ENCODE assay signal across 20 cellular contexts in the genomic region with DNA sequence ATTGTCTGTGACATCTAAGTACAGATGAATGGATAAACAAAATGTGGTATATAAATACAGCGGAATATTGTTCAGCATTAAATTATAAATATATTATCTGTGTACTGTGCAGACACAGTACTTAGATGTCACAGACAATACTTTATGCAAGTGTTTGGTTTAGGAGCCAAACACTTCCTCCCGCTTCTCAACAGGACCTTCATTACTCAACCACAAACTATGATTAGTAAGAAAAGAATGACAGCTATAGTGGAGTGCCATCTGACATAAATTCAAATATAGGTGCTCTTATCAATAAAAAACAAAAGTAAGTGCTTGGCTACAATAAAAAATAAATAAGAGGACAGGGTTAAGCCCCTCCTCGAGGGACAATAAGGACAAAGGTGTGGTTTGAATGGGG. TPM values are rescaled to one million over a fixed set of nuclear protein-coding genes. Genes with fewer than 3 reads are reported as not detected.
DNase-seq lines count a peak whose midpoint lies in the region; ATAC-seq and TF ChIP-seq lines count a peak whose summit lies in the region.
"Had no signal": no experiment of that assay in that cellular context is flagged by ENCODE, and none has a peak within 500 bp of the region (broad histone marks: within the 10 kb centered on the region; RNA-seq: fewer than 3 reads in every experiment).

No MANE protein-coding gene starts in this region.

- no peak overlapping the region for H3K56ac ChIP-seq in H9 (ENCODE audit: insufficient read length, low read depth, low read length)

- H3K4me3 Mint-ChIP-seq in H9: no peak overlapping the region
- H3K4me3 Mint-ChIP-seq: B cell; GM23338; memory B cell; naive thymus-derived CD8-positive, alpha-beta T cell had no signal

- no peak overlapping the region for H3K4ac ChIP-seq in H9 (ENCODE audit: low read depth, low read length)

- H3K4me1 ChIP-seq in H9 (ENCODE audit: insufficient read depth, low read length): 0 out of 2 replicates have a peak, but pooled peaks cover 7% of the 10 kb centered on the region
- H3K4me1 ChIP-seq: Caco-2, prostate gland, transverse colon had no signal

- no CpG with 5 or more reads among the region's 3 CpGs for WGBS in H9 (ENCODE audit: extremely low coverage, insufficient read length, low lambda C conversion rate)

- H2AFZ ChIP-seq in H9 (ENCODE audit: low read length): no peak overlapping the region
- H2AFZ ChIP-seq: GM23338 had no signal

- no peaks in the 10 kb centered on the region for H3K23me2 ChIP-seq in H9 (ENCODE audit: insufficient read length, low read depth, low read length, poor library complexity, severe bottlenecking)

- H4K5ac ChIP-seq in H9 (ENCODE audit: insufficient read length, low read depth, low read length): no peak overlapping the region

- peak; percentile 50 for DNase-seq in ELR (ENCODE audit: low read depth)
- peak; percentile 51 for DNase-seq in M059J (ENCODE audit: low read depth)
- DNase-seq in choroid plexus epithelial cell (ENCODE audit: low read depth): peak; percentile 35
- DNase-seq in H9: no peak
- no peak for DNase-seq in iPS-NIHi11 (ENCODE audit: low spot score)
- DNase-seq: Caco-2; effector memory CD4-positive, alpha-beta T cell; heart left ventricle; islet precursor cell; naive thymus-derived CD8-positive, alpha-beta T cell; NCI-H2107; NCI-H774; transverse colon had no signal

- no peak overlapping the region for H3K4me3 ChIP-seq in choroid plexus epithelial cell (ENCODE audit: low read depth, low read length)
- H3K4me3 ChIP-seq: GM23338, heart left ventricle, prostate gland, transverse colon had no signal

- peaks cover 7 to 15% of the 10 kb centered on the region in 2 experiments for H3K4me1 Mint-ChIP-seq in H9
- H3K4me1 Mint-ChIP-seq: B cell; memory B cell; naive thymus-derived CD8-positive, alpha-beta T cell had no signal

- H4K91ac ChIP-seq in H9 (ENCODE audit: insufficient read length, low read depth, low read length): no peak overlapping the region

- H3K9me3 Mint-ChIP-seq in H9: no peaks in the 10 kb centered on the region
- H3K9me3 Mint-ChIP-seq: GM23338; memory B cell; naive thymus-derived CD8-positive, alpha-beta T cell had no signal

- H2BK15ac ChIP-seq in H9 (ENCODE audit: low read depth, low read length): no peak overlapping the region

- H3K9me3 ChIP-seq in H9 (ENCODE audit: control insufficient read depth, low read depth, low read length): no peaks in the 10 kb centered on the region
- H3K9me3 ChIP-seq: Caco-2, heart left ventricle, prostate gland, transverse colon had no signal

- H2AK5ac ChIP-seq in H9 (ENCODE audit: insufficient read length, low read length): no peak overlapping the region

- H3K14ac ChIP-seq in H9 (ENCODE audit: insufficient read depth, low read length): no peak overlapping the region

- no peak overlapping the region for H3K9ac ChIP-seq in H9 (ENCODE audit: extremely low read depth, insufficient read length, low read length)

- H4K8ac ChIP-seq in H9 (replicated peaks; ENCODE audit: insufficient read length, low read depth, low read length): no peak overlapping the region

- H3K79me2 ChIP-seq in H9 (ENCODE audit: insufficient read depth, low read length): no peaks in the 10 kb centered on the region

- no peak overlapping the region for H2BK120ac ChIP-seq in H9 (ENCODE audit: low read depth, low read length, poor library complexity, severe bottlenecking)

- no peaks in the 10 kb centered on the region for H3K79me1 ChIP-seq in H9 (ENCODE audit: insufficient read depth, low read depth, low read length, poor library complexity, severe bottlenecking)

- H3K27me3 ChIP-seq in H9 (ENCODE audit: insufficient read depth, low read length): no peaks in the 10 kb centered on the region
- H3K27me3 ChIP-seq: heart left ventricle, transverse colon had no signal

- H3T11ph ChIP-seq in H9 (ENCODE audit: low read length): no peak overlapping the region

- H3K36me3 Mint-ChIP-seq in H9 (ENCODE audit: insufficient read depth in 1 of 3, low read depth in 3 of 3): no peaks in the 10 kb centered on the region
- H3K36me3 Mint-ChIP-seq: memory B cell; naive thymus-derived CD8-positive, alpha-beta T cell had no signal

- H3K27ac Mint-ChIP-seq in H9: no peak overlapping the region
- H3K27ac Mint-ChIP-seq: B cell; GM23338; memory B cell; naive thymus-derived CD8-positive, alpha-beta T cell had no signal

- no peak overlapping the region for H2BK5ac ChIP-seq in H9 (ENCODE audit: insufficient read length, low read length)

- no peaks in the 10 kb centered on the region for H4K20me1 ChIP-seq in H9 (ENCODE audit: control insufficient read depth, insufficient read depth, insufficient read length)

- H2BK12ac ChIP-seq in H9 (ENCODE audit: insufficient read length, low read depth, low read length): no peak overlapping the region

- no peak overlapping the region for H3K4me2 ChIP-seq in H9 (ENCODE audit: insufficient read depth, insufficient read length, low read length)
- H3K4me2 ChIP-seq: GM23338 had no signal

- no peak overlapping the region for H3K23ac ChIP-seq in H9 (ENCODE audit: insufficient read length, low read depth, low read length)

- TF ChIP-seq CTCF in choroid plexus epithelial cell (conservative IDR thresholded peaks at IDR 0.05; ENCODE audit: low read depth, low read length): no peak
- no peak for TF ChIP-seq CTCF in H9 (conservative IDR thresholded peaks at IDR 0.05)

- no peak overlapping the region for H3K18ac ChIP-seq in H9 (ENCODE audit: insufficient read length, low read depth, low read length)

- ATAC-seq in GM21360 (IDR thresholded peaks at IDR 0.05; ENCODE audit: unreplicated experiment): peak; percentile 8
- no peak for ATAC-seq in GM18873 (IDR thresholded peaks at IDR 0.05; ENCODE audit: low FRiP score, unreplicated experiment)
- ATAC-seq in activated CD4-positive, CD25-positive, alpha-beta regulatory T cell treated with anti-CD3 and anti-CD28 coated beads, Interleukin-2, amount 50 U/mL, for 24 hours: no peak
- ATAC-seq: GM23338; heart left ventricle; naive thymus-derived CD8-positive, alpha-beta T cell had no signal

- H3K27ac ChIP-seq in H9 (ENCODE audit: insufficient read length, low read depth, low read length): no peak overlapping the region
- H3K27ac ChIP-seq: heart left ventricle, prostate gland, transverse colon had no signal

- H2BK20ac ChIP-seq in H9 (ENCODE audit: low read depth, low read length, poor library complexity, severe bottlenecking): no peak overlapping the region

- no peaks in the 10 kb centered on the region for H3K27me3 Mint-ChIP-seq in H9 (ENCODE audit: low read depth)
- H3K27me3 Mint-ChIP-seq: B cell; memory B cell; naive thymus-derived CD8-positive, alpha-beta T cell had no signal

RNA-seq across cellular contexts. Expression of a gene that starts 38.9 kb away (rescaled TPM):
- 15.3 and 34.8 TPM in 2 replicates for total RNA-seq in M059J (2014; rRNA removed; shearing (Covaris generic))
- total RNA-seq in H9 (2021): 20.1 and 21.2 TPM in 2 replicates

RNA-seq across cellular contexts. Expression of a gene that starts 45.9 kb away (rescaled TPM):
- 0.05 and 0.17 TPM in 2 replicates for total RNA-seq in M059J (2014; rRNA removed; shearing (Covaris generic))
- 0.20 and 0.24 TPM in 2 replicates for total RNA-seq in H9 (2021)

Comparison
In these comparisons a context has a peak if more than half of its experiments do, and no peak if none do; other contexts are left out.
1. DNase-seq: peak in ELR (single experiment), M059J (single experiment) and choroid plexus epithelial cell (single experiment); none in H9 (single experiment) and iPS-NIHi11 (single experiment).